Comparison of ENCODE assay signal across 10 cellular contexts in the genomic region with DNA sequence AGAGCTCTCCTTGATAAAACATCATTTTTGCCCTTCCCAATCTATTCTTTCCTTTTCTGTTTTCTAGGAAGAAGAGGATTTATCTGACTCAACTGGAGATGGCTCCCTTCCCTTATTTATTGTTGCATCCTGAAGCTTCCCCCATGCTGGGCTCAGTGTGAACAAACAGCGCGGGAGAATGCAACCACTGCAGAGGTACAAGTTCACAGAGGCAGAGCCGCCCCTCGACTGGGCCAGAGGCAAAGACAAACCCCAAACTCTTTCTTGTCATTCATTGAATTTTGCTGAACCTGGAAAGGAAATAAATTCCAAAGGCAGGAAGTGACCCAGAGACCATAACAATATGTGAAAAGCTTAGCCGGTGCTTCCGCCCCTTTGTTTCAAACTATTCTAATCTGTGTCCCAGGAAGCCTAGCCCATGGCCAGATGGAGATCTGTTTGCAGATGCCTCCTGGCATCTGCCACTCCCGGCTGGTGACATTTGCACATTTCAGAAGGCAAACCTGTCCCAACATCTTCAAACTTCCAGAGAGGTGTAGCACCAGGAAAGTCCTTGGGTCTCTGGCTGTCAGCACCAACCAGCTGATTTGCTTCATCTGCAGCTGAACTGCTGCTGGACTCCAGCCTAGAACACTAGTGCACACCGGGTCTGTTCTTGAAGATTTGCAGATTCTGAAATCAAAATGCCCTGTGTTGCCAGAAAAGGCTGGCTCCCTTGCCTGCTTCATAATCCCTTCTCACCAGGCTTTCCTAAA.
DNase-seq lines count a peak whose midpoint lies in the region; ATAC-seq and TF ChIP-seq lines count a peak whose summit lies in the region.
"Had no signal": no experiment of that assay in that cellular context is flagged by ENCODE, and none has a peak within 500 bp of the region (broad histone marks: within the 10 kb centered on the region; RNA-seq: fewer than 3 reads in every experiment).

No MANE protein-coding gene starts in this region.

- no peak overlapping the region for H3K9ac ChIP-seq in H9 (ENCODE audit: extremely low read depth, insufficient read length, low read length)

- no peak overlapping the region for H2BK12ac ChIP-seq in H9 (ENCODE audit: insufficient read length, low read depth, low read length)

- H3K9me3 Mint-ChIP-seq in H9: peaks cover 13 to 17% of the 10 kb centered on the region in 2 experiments
- peaks cover 4% of the 10 kb centered on the region for H3K9me3 Mint-ChIP-seq in stimulated activated memory B cell treated with anti-CD40 and anti-IgM and Interleukin-4, amounts not matched to agents 10 μg/mL and 1 μg/mL and 100 μg/mL, for 72 hours

- no peak overlapping the region for H4K91ac ChIP-seq in H9 (ENCODE audit: insufficient read length, low read depth, low read length)

- H4K5ac ChIP-seq in H9 (ENCODE audit: insufficient read length, low read depth, low read length): no peak overlapping the region

- peak overlapping the region; percentile 92 for H3K27ac ChIP-seq in H9 (ENCODE audit: insufficient read length, low read depth, low read length)
- peak overlapping the region in 2 of 5 donors; percentile 21 to 35 for H3K27ac ChIP-seq in adrenal gland
- peak overlapping the region; percentile 93 for H3K27ac ChIP-seq in right cardiac atrium (ENCODE audit: low read length)
- peak overlapping the region; percentile 47 for H3K27ac ChIP-seq in psoas muscle
- H3K27ac ChIP-seq in vagina: no peak overlapping the region

- H3K4me3 ChIP-seq in adrenal gland: no peak overlapping the region
- no peak overlapping the region for H3K4me3 ChIP-seq in right cardiac atrium (ENCODE audit: low read length)
- no peak overlapping the region for H3K4me3 ChIP-seq in psoas muscle
- no peak overlapping the region for H3K4me3 ChIP-seq in vagina

- H3K27me3 Mint-ChIP-seq in H9 (ENCODE audit: low read depth): no peaks in the 10 kb centered on the region
- no peaks in the 10 kb centered on the region for H3K27me3 Mint-ChIP-seq in stimulated activated memory B cell treated with anti-CD40 and anti-IgM and Interleukin-4, amounts not matched to agents 10 μg/mL and 1 μg/mL and 100 μg/mL, for 72 hours
- H3K27me3 Mint-ChIP-seq: activated T-cell treated with anti-CD3 and anti-CD28 coated beads, Interleukin-2, amount 50 U/mL, for 24 hours had no signal

- H2BK15ac ChIP-seq in H9 (ENCODE audit: low read depth, low read length): no peak overlapping the region

- no peak overlapping the region for H2BK120ac ChIP-seq in H9 (ENCODE audit: low read depth, low read length, poor library complexity, severe bottlenecking)

- H3K4ac ChIP-seq in H9 (ENCODE audit: low read depth, low read length): no peak overlapping the region

- no peak overlapping the region for H4K8ac ChIP-seq in H9 (replicated peaks; ENCODE audit: insufficient read length, low read depth, low read length)

- H3K23ac ChIP-seq in H9 (ENCODE audit: insufficient read length, low read depth, low read length): no peak overlapping the region

- H3K36me3 ChIP-seq in adrenal gland (replicated peaks in 1 of 2) (no peaks in the 10 kb centered on the region), psoas muscle (ENCODE audit: insufficient read depth in 1 of 2, low read depth in 1 of 2) (no peaks in the 10 kb centered on the region), vagina (no peaks in the 10 kb centered on the region)

- ATAC-seq in right cardiac atrium: peak; percentile 52 to 83
- ATAC-seq in psoas muscle: peak; percentile 12 to 81 (median 76)
- ATAC-seq in stimulated activated memory B cell treated with anti-CD40 and anti-IgM and Interleukin-4, amounts not matched to agents 10 μg/mL and 1 μg/mL and 100 μg/mL, for 72 hours: no peak

- TF ChIP-seq POLR2A in adrenal gland (IDR thresholded peaks at IDR 0.05): no peak
- no peak for TF ChIP-seq POLR2A in vagina (IDR thresholded peaks at IDR 0.05)

- H3K4me3 Mint-ChIP-seq in H9: peak overlapping the region in 1 of 2 experiments; percentile 66; a peak in 4 of 5 replicates
- no peak overlapping the region for H3K4me3 Mint-ChIP-seq in stimulated activated memory B cell treated with anti-CD40 and anti-IgM and Interleukin-4, amounts not matched to agents 10 μg/mL and 1 μg/mL and 100 μg/mL, for 72 hours
- H3K4me3 Mint-ChIP-seq: activated T-cell treated with anti-CD3 and anti-CD28 coated beads, Interleukin-2, amount 50 U/mL, for 24 hours had no signal

- H3K18ac ChIP-seq in H9 (ENCODE audit: insufficient read length, low read depth, low read length): peak overlapping the region; percentile 18

- no peaks in the 10 kb centered on the region for H3K79me2 ChIP-seq in H9 (ENCODE audit: insufficient read depth, low read length)

- peak overlapping the region; percentile 2 for H3K4me2 ChIP-seq in H9 (ENCODE audit: insufficient read depth, insufficient read length, low read length)

- H2AFZ ChIP-seq in H9 (ENCODE audit: low read length): no peak overlapping the region

- in situ Hi-C loops in KBM-7 (cut with MboI; ENCODE audit: low pct_unique_long_range_greater_than_20kb, low sequenced_read_pairs): no loop called here

- no peak overlapping the region for H2BK20ac ChIP-seq in H9 (ENCODE audit: low read depth, low read length, poor library complexity, severe bottlenecking)

- H4K20me1 ChIP-seq in H9 (ENCODE audit: control insufficient read depth, insufficient read depth, insufficient read length): no peaks in the 10 kb centered on the region

- peak overlapping the region; percentile 45; the same call in 1 of the 2 replicates for H3K14ac ChIP-seq in H9 (ENCODE audit: insufficient read depth, low read length)

- DNase-seq in H9 (peak; percentile 70), adrenal gland (peak in 5 of 7 donors; percentile 30 to 78 (median 58)), right cardiac atrium (peak; percentile 54 to 65 (median 63)), psoas muscle (peak; percentile 30 to 62), KBM-7 (no peak), vagina (ENCODE audit: extremely low spot score in 2 of 2) (no peak), HuH-7 (ENCODE audit: low spot score) (no peak)
- DNase-seq: activated T-cell treated with anti-CD3 and anti-CD28 coated beads, Interleukin-2, amount 50 U/mL, for 24 hours; SHP77 had no signal

- intact Hi-C loops in adrenal gland (cut with DNase I): loop anchor here in 1 of 2 donors (5.0 kb wide), 1 partner anchor 134 kb away; no protein-coding TSS in a partner anchor
- intact Hi-C loops in right cardiac atrium (cut with DNase I): loop anchor here in 3 of 4 donors (5.0 to 10.0 kb wide), 3 partner anchors 132 to 181 kb away; no protein-coding TSS in a partner anchor
- intact Hi-C loops in psoas muscle (cut with DNase I): loop anchor here (10.0 kb wide), 2 partner anchors 142 to 208 kb away; no protein-coding TSS in a partner anchor
- intact Hi-C loops in vagina (cut with DNase I): no loop called here

- WGBS in H9 (ENCODE audit: extremely low coverage, insufficient read length, low lambda C conversion rate): no CpG with 5 or more reads among the region's 8 CpGs
- 59 to 65% (median 65%) methylated on average over 6 to 8 of the region's 8 CpGs for WGBS in adrenal gland, 4 donors
- 36% methylated on average over 8 of the region's 8 CpGs for WGBS in right cardiac atrium
- WGBS in psoas muscle, 3 donors: 50 to 58% (median 52%) methylated on average over 8 of the region's 8 CpGs

- peaks cover 57 to 60% of the 10 kb centered on the region in 2 experiments for H3K4me1 Mint-ChIP-seq in H9
- peaks cover 28% of the 10 kb centered on the region for H3K4me1 Mint-ChIP-seq in stimulated activated memory B cell treated with anti-CD40 and anti-IgM and Interleukin-4, amounts not matched to agents 10 μg/mL and 1 μg/mL and 100 μg/mL, for 72 hours

- H3K27me3 ChIP-seq in H9 (ENCODE audit: insufficient read depth, low read length) (no peaks in the 10 kb centered on the region), adrenal gland (no peaks in the 10 kb centered on the region), right cardiac atrium (ENCODE audit: control insufficient read depth, insufficient read depth) (no peaks in the 10 kb centered on the region), psoas muscle (ENCODE audit: insufficient read depth in 3 of 3, low read length in 2 of 3) (no peaks in the 10 kb centered on the region), vagina (no peaks in the 10 kb centered on the region)

- peaks cover 20% of the 10 kb centered on the region for H3K4me1 ChIP-seq in H9 (ENCODE audit: insufficient read depth, low read length)
- H3K4me1 ChIP-seq in adrenal gland (replicated peaks in 1 of 2): peaks cover 25 to 38% of the 10 kb centered on the region in 2 donors
- H3K4me1 ChIP-seq in right cardiac atrium (ENCODE audit: control insufficient read depth, insufficient read depth, low read length): peaks cover 22% of the 10 kb centered on the region
- H3K4me1 ChIP-seq in psoas muscle: peaks cover 51% of the 10 kb centered on the region
- H3K4me1 ChIP-seq in vagina: peaks cover 26% of the 10 kb centered on the region

- no peak overlapping the region for H2AK5ac ChIP-seq in H9 (ENCODE audit: insufficient read length, low read length)

- no peak overlapping the region for H2BK5ac ChIP-seq in H9 (ENCODE audit: insufficient read length, low read length)

- no peak overlapping the region for H3K56ac ChIP-seq in H9 (ENCODE audit: insufficient read length, low read depth, low read length)

- H3K9me3 ChIP-seq in H9 (ENCODE audit: control insufficient read depth, low read depth, low read length) (peaks cover 16% of the 10 kb centered on the region), adrenal gland (replicated peaks in 1 of 3) (no peaks in the 10 kb centered on the region), right cardiac atrium (ENCODE audit: control insufficient read depth, low read length) (no peaks in the 10 kb centered on the region), psoas muscle (no peaks in the 10 kb centered on the region), vagina (no peaks in the 10 kb centered on the region)

- H3K23me2 ChIP-seq in H9 (ENCODE audit: insufficient read length, low read depth, low read length, poor library complexity, severe bottlenecking): no peaks in the 10 kb centered on the region

- TF ChIP-seq CTCF in H9 (conservative IDR thresholded peaks at IDR 0.05) (peak; percentile 50; the same call in 2 of the 3 replicates), adrenal gland (IDR thresholded peaks at IDR 0.05) (no peak), psoas muscle (IDR thresholded peaks at IDR 0.05) (no peak), vagina (IDR thresholded peaks at IDR 0.05) (no peak)

- peak overlapping the region; percentile 77 to 99 (median 79) for H3K27ac Mint-ChIP-seq in H9
- H3K27ac Mint-ChIP-seq in stimulated activated memory B cell treated with anti-CD40 and anti-IgM and Interleukin-4, amounts not matched to agents 10 μg/mL and 1 μg/mL and 100 μg/mL, for 72 hours: no peak overlapping the region
- H3K27ac Mint-ChIP-seq: activated T-cell treated with anti-CD3 and anti-CD28 coated beads, Interleukin-2, amount 50 U/mL, for 24 hours had no signal

- peaks cover 19 to 30% (median 22%) of the 10 kb centered on the region in 3 experiments for H3K36me3 Mint-ChIP-seq in H9 (ENCODE audit: insufficient read depth in 1 of 3, low read depth in 3 of 3)
- H3K36me3 Mint-ChIP-seq in stimulated activated memory B cell treated with anti-CD40 and anti-IgM and Interleukin-4, amounts not matched to agents 10 μg/mL and 1 μg/mL and 100 μg/mL, for 72 hours: peaks cover 9% of the 10 kb centered on the region

- no peaks in the 10 kb centered on the region for H3K79me1 ChIP-seq in H9 (ENCODE audit: insufficient read depth, low read depth, low read length, poor library complexity, severe bottlenecking)

- no peak overlapping the region for H3T11ph ChIP-seq in H9 (ENCODE audit: low read length)

Comparison
In these comparisons a context has a peak if more than half of its experiments do, and no peak if none do; other contexts are left out.
1. DNase-seq: peak in H9 (single experiment), adrenal gland (5 of 7), right cardiac atrium (3 of 3) and psoas muscle (2 of 2); none in KBM-7 (single experiment), vagina (0 of 2) and HuH-7 (single experiment).